Comparison of ENCODE assay signal across 12 cellular contexts in the genomic region with DNA sequence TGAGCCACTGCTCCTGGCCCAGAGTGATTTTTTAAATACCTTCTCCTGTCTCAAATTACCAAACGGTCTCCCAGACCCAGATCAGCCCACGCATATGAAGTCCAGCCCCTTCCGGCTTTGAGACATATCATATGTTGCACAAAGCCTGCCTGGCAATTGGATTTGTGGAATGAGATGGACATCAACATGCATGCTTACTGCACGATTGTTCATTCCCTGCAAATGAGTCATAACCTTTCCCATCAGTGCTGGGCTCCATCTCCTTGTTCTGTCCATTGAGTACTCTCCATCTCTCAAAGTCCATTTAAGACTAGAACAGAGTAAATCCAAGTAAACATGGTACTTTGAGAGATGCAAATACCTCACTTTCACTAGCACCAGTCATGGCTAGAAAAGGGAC.
DNase-seq lines count a peak whose midpoint lies in the region; TF ChIP-seq lines count a peak whose summit lies in the region.
"Had no signal": no experiment of that assay in that cellular context is flagged by ENCODE, and none has a peak within 500 bp of the region (broad histone marks: within the 10 kb centered on the region; RNA-seq: fewer than 3 reads in every experiment).

No MANE protein-coding gene starts in this region.

- no peak overlapping the region for H3K27ac ChIP-seq in OCI-LY7 (ENCODE audit: low read depth, low read length, poor library complexity, severe bottlenecking)
- H3K27ac ChIP-seq: lower lobe of right lung had no signal

- H3K79me2 ChIP-seq in OCI-LY7 (ENCODE audit: insufficient read depth, low read depth, low read length): no peaks in the 10 kb centered on the region

- no peak for TF ChIP-seq CTCF in fibroblast of villous mesenchyme (IDR thresholded peaks at IDR 0.05; ENCODE audit: insufficient read depth, low read depth, low read length)
- TF ChIP-seq CTCF in retinal pigment epithelial cell (conservative IDR thresholded peaks at IDR 0.05; ENCODE audit: low read depth, low read length): no peak
- no peak for TF ChIP-seq CTCF in OCI-LY7 (conservative IDR thresholded peaks at IDR 0.05; ENCODE audit: low read length)

- no TSS peak for BruUV-seq in OCI-LY7 (replicated peaks; lab: Mats Ljungman, UMichigan)

- no peaks in the 10 kb centered on the region for H3K9me2 ChIP-seq in OCI-LY7 (ENCODE audit: insufficient read depth, low read length)

- peak; percentile 15 for DNase-seq in ELF-1 (ENCODE audit: low read depth, low spot score)
- DNase-seq in SW480 (ENCODE audit: low spot score): peak; percentile 38
- DNase-seq in fibroblast of villous mesenchyme (ENCODE audit: low read depth): peak; percentile 90
- DNase-seq in retinal pigment epithelial cell (ENCODE audit: low read depth): peak; percentile 61
- no peak for DNase-seq in activated T-cell treated with anti-CD3 and anti-CD28 coated beads, Interleukin-2, amount 50 U/mL, for 1 hour
- no peak for DNase-seq in OCI-LY7 (ENCODE audit: low spot score)
- DNase-seq in NCI-H1417 (lab: John Stamatoyannopoulos, UW): no peak
- no peak for DNase-seq in NCI-H2107 (lab: John Stamatoyannopoulos, UW)
- DNase-seq: esophagus squamous epithelium, lower lobe of right lung, upper lobe of left lung had no signal

- intact Hi-C loops in OCI-LY7 (cut with micrococcal nuclease; ENCODE audit: unreplicated experiment): no loop called here

- H3K9me3 ChIP-seq in OCI-LY7 (ENCODE audit: low read length): no peaks in the 10 kb centered on the region
- H3K9me3 ChIP-seq: esophagus squamous epithelium, lower lobe of right lung, upper lobe of left lung had no signal

- H3K36me3 ChIP-seq in OCI-LY7 (ENCODE audit: insufficient read depth, low read length): no peaks in the 10 kb centered on the region
- H3K36me3 ChIP-seq: esophagus squamous epithelium, lower lobe of right lung, upper lobe of left lung had no signal

- H3K4me3 ChIP-seq in fibroblast of villous mesenchyme (ENCODE audit: low read depth, low read length) (no peak overlapping the region), retinal pigment epithelial cell (ENCODE audit: low read length) (no peak overlapping the region), OCI-LY7 (ENCODE audit: low read depth, low read length, poor library complexity, severe bottlenecking) (no peak overlapping the region)
- H3K4me3 ChIP-seq: esophagus squamous epithelium, K562, lower lobe of right lung, upper lobe of left lung had no signal

- H4K20me1 ChIP-seq in OCI-LY7 (ENCODE audit: insufficient read depth, low read length): no peaks in the 10 kb centered on the region

- POLR2A ChIA-PET in OCI-LY7 (lab: Charles Lee): interaction anchor here (0.8 kb wide), 1 partner anchor 8 kb away, joined by 3 read pairs; no protein-coding TSS in a partner anchor

- CTCF ChIA-PET in OCI-LY7 (lab: Charles Lee; ENCODE audit: unreplicated experiment): no interaction called here

- no peak overlapping the region for H3K4me2 ChIP-seq in OCI-LY7 (ENCODE audit: low read length)

- H2AFZ ChIP-seq in OCI-LY7 (ENCODE audit: low read length): no peak overlapping the region

- no peaks in the 10 kb centered on the region for H3K4me1 ChIP-seq in OCI-LY7 (ENCODE audit: insufficient read depth, low read length, poor library complexity, severe bottlenecking)
- H3K4me1 ChIP-seq: esophagus squamous epithelium, lower lobe of right lung, upper lobe of left lung had no signal

Comparison
In these comparisons a context has a peak if more than half of its experiments do, and no peak if none do; other contexts are left out.
1. DNase-seq: peak in ELF-1 (single experiment), SW480 (single experiment), fibroblast of villous mesenchyme (single experiment) and retinal pigment epithelial cell (single experiment); none in activated T-cell treated with anti-CD3 and anti-CD28 coated beads, Interleukin-2, amount 50 U/mL, for 1 hour (single experiment), OCI-LY7 (single experiment), NCI-H1417 (0 of 3) and NCI-H2107 (single experiment).